ENCODE assay signal across 30 cellular contexts in genomic region chr6:18985958-18986357, GRCh38.
"Had no signal": no experiment of that assay in that cellular context is flagged by ENCODE, and none has a peak within 500 bp of the region (broad histone marks: within the 10 kb centered on the region; RNA-seq: fewer than 3 reads in every experiment).

No MANE protein-coding gene starts in this region.

- H3K27ac ChIP-seq: ascending aorta, breast epithelium, cardiac muscle cell, colonic mucosa, epithelial cell of prostate, esophagus squamous epithelium had no signal

- H3K4me1 Mint-ChIP-seq: activated CD4-positive, alpha-beta T cell treated with anti-CD3 and anti-CD28 coated beads for 36 hours; activated CD4-positive, alpha-beta T cell treated with anti-CD3 and anti-CD28 coated beads, Interleukin-2, amount 10 ng/mL, durations not matched to agents 24 days and 14 days; activated CD8-positive, alpha-beta memory T cell treated with anti-CD3 and anti-CD28 coated beads, Interleukin-2, amount 10 ng/mL, durations not matched to agents 7 days and 5 days; activated naive CD4-positive, alpha-beta T cell treated with anti-CD3 and anti-CD28 coated beads, Interleukin-2, amount 10 ng/mL, durations not matched to agents 7 days and 5 days; activated naive CD8-positive, alpha-beta T cell treated with anti-CD3 and anti-CD28 coated beads, Interleukin-2, amount 10 ng/mL, durations not matched to agents 7 days and 5 days had no signal

- H3K4me3 ChIP-seq: ascending aorta, breast epithelium, cardiac muscle cell, colonic mucosa, esophagus squamous epithelium had no signal

- H3K4me3 Mint-ChIP-seq: activated CD4-positive, alpha-beta memory T cell treated with anti-CD3 and anti-CD28 coated beads for 36 hours; activated CD4-positive, alpha-beta T cell treated with anti-CD3 and anti-CD28 coated beads for 36 hours; activated CD4-positive, alpha-beta T cell treated with anti-CD3 and anti-CD28 coated beads, Interleukin-2, amount 10 ng/mL, durations not matched to agents 24 days and 14 days; activated CD8-positive, alpha-beta memory T cell treated with anti-CD3 and anti-CD28 coated beads, Interleukin-2, amount 10 ng/mL, durations not matched to agents 7 days and 5 days; activated CD8-positive, alpha-beta T cell treated with anti-CD3 and anti-CD28 coated beads, Interleukin-2, amount 10 ng/mL, durations not matched to agents 7 days and 5 days; activated naive CD4-positive, alpha-beta T cell treated with anti-CD3 and anti-CD28 coated beads, Interleukin-2, amount 10 ng/mL, durations not matched to agents 7 days and 5 days; activated naive CD8-positive, alpha-beta T cell treated with anti-CD3 and anti-CD28 coated beads, Interleukin-2, amount 10 ng/mL, durations not matched to agents 7 days and 5 days; activated T-helper 1 cell treated with anti-CD3 and anti-CD28 coated beads, Interleukin-12 subunit alpha, Interleukin-12 subunit beta, Interleukin-2, Interleukin-4 antibody, amounts not matched to agents 30 ng/mL and 10 ng/mL and 1 ng/mL, durations not matched to agents 14 hours and 24 hours and 36 hours; brain had no signal

- ATAC-seq: activated CD4-positive, alpha-beta T cell treated with anti-CD3 and anti-CD28 coated beads for 36 hours; activated CD8-positive, alpha-beta memory T cell treated with anti-CD3 and anti-CD28 coated beads, Interleukin-2, amount 10 ng/mL, durations not matched to agents 7 days and 5 days; activated CD8-positive, alpha-beta T cell treated with anti-CD3 and anti-CD28 coated beads, Interleukin-2, amount 10 ng/mL, durations not matched to agents 7 days and 5 days; activated naive CD4-positive, alpha-beta T cell treated with anti-CD3 and anti-CD28 coated beads, Interleukin-2, amount 50 U/mL, for 72 hours had no signal

- DNase-seq: activated CD4-positive, alpha-beta memory T cell treated with anti-CD3 and anti-CD28 coated beads for 36 hours; activated CD4-positive, alpha-beta T cell treated with anti-CD3 and anti-CD28 coated beads for 36 hours; activated CD4-positive, alpha-beta T cell treated with anti-CD3 and anti-CD28 coated beads, Interleukin-2, amount 10 ng/mL, durations not matched to agents 24 days and 14 days; activated CD4-positive, CD25-positive, alpha-beta regulatory T cell; activated CD4-positive, CD25-positive, alpha-beta regulatory T cell treated with anti-CD3 and anti-CD28 coated beads, Interleukin-2, amount 50 U/mL, for 72 hours; activated CD8-positive, alpha-beta memory T cell treated with anti-CD3 and anti-CD28 coated beads, Interleukin-2, amount 10 ng/mL, durations not matched to agents 7 days and 5 days; activated CD8-positive, alpha-beta memory T cell treated with anti-CD3 and anti-CD28 coated beads, Interleukin-2, amount 50 U/mL, for 4 hours; activated CD8-positive, alpha-beta T cell treated with anti-CD3 and anti-CD28 coated beads, Interleukin-2, amount 10 ng/mL, durations not matched to agents 7 days and 5 days; activated gamma-delta T cell; activated naive CD4-positive, alpha-beta T cell; activated naive CD4-positive, alpha-beta T cell treated with anti-CD3 and anti-CD28 coated beads, Interleukin-2, amount 10 ng/mL, durations not matched to agents 7 days and 5 days; activated naive CD8-positive, alpha-beta T cell treated with anti-CD3 and anti-CD28 coated beads, Interleukin-2, amount 10 ng/mL, durations not matched to agents 7 days and 5 days; activated T-cell treated with anti-CD3 and anti-CD28 coated beads, Interleukin-2, amount 50 U/mL, for 1 hour; activated T-cell treated with anti-CD3 and anti-CD28 coated beads, Interleukin-2, amount 50 U/mL, for 48 hours; central memory CD4-positive, alpha-beta T cell; cerebellar nuclear complex; colonic mucosa; effector CD8-positive, alpha-beta T cell; esophagus squamous epithelium; foreskin fibroblast; head of caudate nucleus; T-helper 2 cell had no signal

- H3K36me3 Mint-ChIP-seq: activated CD4-positive, alpha-beta memory T cell treated with anti-CD3 and anti-CD28 coated beads for 36 hours; activated CD8-positive, alpha-beta memory T cell treated with anti-CD3 and anti-CD28 coated beads, Interleukin-2, amount 10 ng/mL, durations not matched to agents 7 days and 5 days; activated naive CD4-positive, alpha-beta T cell treated with anti-CD3 and anti-CD28 coated beads, Interleukin-2, amount 10 ng/mL, durations not matched to agents 7 days and 5 days; activated naive CD4-positive, alpha-beta T cell treated with anti-CD3 and anti-CD28 coated beads, Interleukin-2, amount 50 U/mL, for 72 hours; activated naive CD8-positive, alpha-beta T cell treated with anti-CD3 and anti-CD28 coated beads, Interleukin-2, amount 10 ng/mL, durations not matched to agents 7 days and 5 days; brain had no signal

- H3K27me3 Mint-ChIP-seq: activated CD4-positive, alpha-beta memory T cell treated with anti-CD3 and anti-CD28 coated beads for 36 hours; activated CD4-positive, alpha-beta T cell treated with anti-CD3 and anti-CD28 coated beads, Interleukin-2, amount 10 ng/mL, durations not matched to agents 24 days and 14 days; activated CD8-positive, alpha-beta memory T cell treated with anti-CD3 and anti-CD28 coated beads, Interleukin-2, amount 10 ng/mL, durations not matched to agents 7 days and 5 days; activated naive CD4-positive, alpha-beta T cell treated with anti-CD3 and anti-CD28 coated beads, Interleukin-2, amount 10 ng/mL, durations not matched to agents 7 days and 5 days; activated naive CD8-positive, alpha-beta T cell treated with anti-CD3 and anti-CD28 coated beads, Interleukin-2, amount 10 ng/mL, durations not matched to agents 7 days and 5 days had no signal

- H3K4me1 ChIP-seq: ascending aorta, breast epithelium, colonic mucosa had no signal

- H3K9me3 Mint-ChIP-seq: activated CD4-positive, alpha-beta T cell treated with anti-CD3 and anti-CD28 coated beads, Interleukin-2, amount 10 ng/mL, durations not matched to agents 24 days and 14 days; activated naive CD4-positive, alpha-beta T cell treated with anti-CD3 and anti-CD28 coated beads, Interleukin-2, amount 10 ng/mL, durations not matched to agents 7 days and 5 days; activated naive CD8-positive, alpha-beta T cell treated with anti-CD3 and anti-CD28 coated beads, Interleukin-2, amount 10 ng/mL, durations not matched to agents 7 days and 5 days; activated T-helper 1 cell treated with anti-CD3 and anti-CD28 coated beads, Interleukin-12 subunit alpha, Interleukin-12 subunit beta, Interleukin-2, Interleukin-4 antibody, amounts not matched to agents 30 ng/mL and 10 ng/mL and 1 ng/mL, durations not matched to agents 14 hours and 24 hours and 36 hours; activated T-helper 2 cell treated with anti-CD3 and anti-CD28 coated beads, Interferon-gamma antibody, Interleukin-2, Interleukin-4, amounts not matched to agents 10 μg/mL and 5 μg/mL and 100 μg/mL, durations not matched to agents 14 hours and 24 hours and 36 hours had no signal

- H3K27ac Mint-ChIP-seq: activated CD4-positive, alpha-beta memory T cell treated with anti-CD3 and anti-CD28 coated beads for 36 hours; activated CD4-positive, alpha-beta T cell treated with anti-CD3 and anti-CD28 coated beads for 36 hours; activated CD4-positive, alpha-beta T cell treated with anti-CD3 and anti-CD28 coated beads, Interleukin-2, amount 10 ng/mL, durations not matched to agents 24 days and 14 days; activated CD8-positive, alpha-beta memory T cell treated with anti-CD3 and anti-CD28 coated beads, Interleukin-2, amount 10 ng/mL, durations not matched to agents 7 days and 5 days; activated CD8-positive, alpha-beta T cell treated with anti-CD3 and anti-CD28 coated beads, Interleukin-2, amount 10 ng/mL, durations not matched to agents 7 days and 5 days; activated naive CD4-positive, alpha-beta T cell treated with anti-CD3 and anti-CD28 coated beads, Interleukin-2, amount 10 ng/mL, durations not matched to agents 7 days and 5 days; activated naive CD4-positive, alpha-beta T cell treated with anti-CD3 and anti-CD28 coated beads, Interleukin-2, amount 50 U/mL, for 72 hours; activated naive CD8-positive, alpha-beta T cell treated with anti-CD3 and anti-CD28 coated beads, Interleukin-2, amount 10 ng/mL, durations not matched to agents 7 days and 5 days; activated T-helper 1 cell treated with anti-CD3 and anti-CD28 coated beads, Interleukin-12 subunit alpha, Interleukin-12 subunit beta, Interleukin-2, Interleukin-4 antibody, amounts not matched to agents 30 ng/mL and 10 ng/mL and 1 ng/mL, durations not matched to agents 14 hours and 24 hours and 36 hours; activated T-helper 2 cell treated with anti-CD3 and anti-CD28 coated beads, Interferon-gamma antibody, Interleukin-2, Interleukin-4, amounts not matched to agents 10 μg/mL and 5 μg/mL and 100 μg/mL, durations not matched to agents 14 hours and 24 hours and 36 hours had no signal

- H3K27me3 ChIP-seq: ascending aorta, breast epithelium, cardiac muscle cell, colonic mucosa, esophagus squamous epithelium had no signal

- H3K36me3 ChIP-seq: ascending aorta, breast epithelium, cardiac muscle cell, colonic mucosa, esophagus squamous epithelium had no signal
